Comparison of ENCODE assay signal across 18 cellular contexts in genomic region chr1:54652172-54652571, GRCh38. TPM values are rescaled to one million over a fixed set of nuclear protein-coding genes. Genes with fewer than 3 reads are reported as not detected.
"Had no signal": no experiment of that assay in that cellular context is flagged by ENCODE, and none has a peak within 500 bp of the region (broad histone marks: within the 10 kb centered on the region; RNA-seq: fewer than 3 reads in every experiment).

No MANE protein-coding gene starts in this region.

- FAIRE-seq: endometrium had no signal

- H3K27ac Mint-ChIP-seq: activated CD4-positive, alpha-beta T cell treated with anti-CD3 and anti-CD28 coated beads for 36 hours; activated CD8-positive, alpha-beta T cell treated with anti-CD3 and anti-CD28 coated beads for 36 hours; immature natural killer cell; natural killer cell; progenitor cell of endocrine pancreas; stimulated activated memory B cell treated with anti-CD40 and anti-IgM and Interleukin-4, amounts not matched to agents 10 μg/mL and 1 μg/mL and 100 μg/mL, for 72 hours had no signal

- H3K4me3 ChIP-seq: ascending aorta, mucosa of descending colon, spleen, tibial artery had no signal

- H3K9me3 ChIP-seq: ascending aorta, mucosa of descending colon, spleen, tibial artery had no signal

- H3K4me3 Mint-ChIP-seq: activated CD4-positive, alpha-beta T cell treated with anti-CD3 and anti-CD28 coated beads for 36 hours; activated CD8-positive, alpha-beta T cell treated with anti-CD3 and anti-CD28 coated beads for 36 hours; immature natural killer cell; natural killer cell; stimulated activated memory B cell treated with anti-CD40 and anti-IgM and Interleukin-4, amounts not matched to agents 10 μg/mL and 1 μg/mL and 100 μg/mL, for 72 hours had no signal

- H3K27ac ChIP-seq: ascending aorta, spleen, tibial artery, WERI-Rb-1 had no signal

- DNase-seq: activated CD4-positive, alpha-beta T cell treated with anti-CD3 and anti-CD28 coated beads for 36 hours; activated CD8-positive, alpha-beta memory T cell treated with anti-CD3 and anti-CD28 coated beads, Interleukin-2, amount 50 U/mL, for 4 hours; activated CD8-positive, alpha-beta T cell treated with anti-CD3 and anti-CD28 coated beads for 36 hours; activated naive CD4-positive, alpha-beta T cell; immature natural killer cell; mucosa of descending colon; natural killer cell; nucleus accumbens; right cardiac atrium; spleen; stimulated activated CD4-positive, alpha-beta T cell treated with anti-CD3 and anti-CD28 coated beads, Interleukin-1b, Interleukin-23, amount 100 ng/mL, for 48 hours; tibial artery had no signal

- H3K36me3 Mint-ChIP-seq: immature natural killer cell; natural killer cell; stimulated activated memory B cell treated with anti-CD40 and anti-IgM and Interleukin-4, amounts not matched to agents 10 μg/mL and 1 μg/mL and 100 μg/mL, for 72 hours had no signal

- H3K27me3 Mint-ChIP-seq: progenitor cell of endocrine pancreas had no signal

- H3K4me1 Mint-ChIP-seq: activated CD4-positive, alpha-beta T cell treated with anti-CD3 and anti-CD28 coated beads for 36 hours; immature natural killer cell; natural killer cell; stimulated activated memory B cell treated with anti-CD40 and anti-IgM and Interleukin-4, amounts not matched to agents 10 μg/mL and 1 μg/mL and 100 μg/mL, for 72 hours had no signal

- H3K27me3 ChIP-seq: ascending aorta, tibial artery had no signal

- H3K36me3 ChIP-seq: ascending aorta, spleen, tibial artery, WERI-Rb-1 had no signal

- H3K9me3 Mint-ChIP-seq: activated CD8-positive, alpha-beta T cell treated with anti-CD3 and anti-CD28 coated beads for 36 hours; immature natural killer cell; natural killer cell; stimulated activated memory B cell treated with anti-CD40 and anti-IgM and Interleukin-4, amounts not matched to agents 10 μg/mL and 1 μg/mL and 100 μg/mL, for 72 hours had no signal

- H3K4me1 ChIP-seq: ascending aorta, tibial artery had no signal

- ATAC-seq: activated CD4-positive, alpha-beta T cell treated with anti-CD3 and anti-CD28 coated beads for 36 hours; activated CD8-positive, alpha-beta T cell treated with anti-CD3 and anti-CD28 coated beads for 36 hours; esophagus mucosa; mucosa of descending colon; natural killer cell; right cardiac atrium; stimulated activated memory B cell treated with anti-CD40 and anti-IgM and Interleukin-4, amounts not matched to agents 10 μg/mL and 1 μg/mL and 100 μg/mL, for 72 hours had no signal

RNA-seq across cellular contexts. Expression of gene FAM151A, which starts 28.8 kb away (rescaled TPM):
- total RNA-seq: activated CD4-positive, alpha-beta T cell treated with anti-CD3 and anti-CD28 coated beads for 36 hours; activated CD8-positive, alpha-beta T cell treated with anti-CD3 and anti-CD28 coated beads for 36 hours; ascending aorta; esophagus mucosa; natural killer cell; progenitor cell of endocrine pancreas had no signal
